ENCODE assay signal across 1 cellular context in genomic region chr17:47275245-47275984, GRCh38.
A peak's percentile ranks its signal among the peaks of the same experiment; 100 is the strongest.
TF ChIP-seq lines count a peak whose summit lies in the region.

No MANE protein-coding gene starts in this region.

TF ChIP-seq in K562, 482 proteins besides CTCF, POLR2A, EP300 and RAD21 (continued from another document and continues in another):
- no peak for TF ChIP-seq DEAF1 (CRISPR knock-in tag; IDR thresholded peaks at IDR 0.05)
- TF ChIP-seq ZNF324 (CRISPR knock-in tag; IDR thresholded peaks at IDR 0.05), result no peak
- no peak for TF ChIP-seq ATF7 (IDR thresholded peaks at IDR 0.05)
- peak; percentile 67 for TF ChIP-seq CBFA2T3 (IDR thresholded peaks at IDR 0.05)
- TF ChIP-seq CEBPG (CRISPR knock-in tag; IDR thresholded peaks at IDR 0.05), result no peak
- no peak for TF ChIP-seq CEBPG (tag; conservative IDR thresholded peaks at IDR 0.05 in 1 of 2, IDR thresholded peaks at IDR 0.05 in 1 of 2)
- peak; percentile 63 for TF ChIP-seq EGR1 (conservative IDR thresholded peaks at IDR 0.05)
- TF ChIP-seq ZNF133 (CRISPR knock-in tag; IDR thresholded peaks at IDR 0.05), result no peak
- TF ChIP-seq E2F5 (CRISPR knock-in tag; IDR thresholded peaks at IDR 0.05), result no peak
- TF ChIP-seq FOXJ2 (tag; IDR thresholded peaks at IDR 0.05), result peak; percentile 27; the same call in 1 of the 2 replicates
- TF ChIP-seq ATF1 (CRISPR knock-in tag; IDR thresholded peaks at IDR 0.05), result no peak
- no peak; the same call in 1 of the 2 replicates for TF ChIP-seq ATF1 (tag; IDR thresholded peaks at IDR 0.05)
- TF ChIP-seq MAFK (IDR thresholded peaks at IDR 0.05; ENCODE audit: low read length), result 0 out of 2 replicates have a peak, but pooled peaks have one; percentile 28
- TF ChIP-seq SMARCA5 (IDR thresholded peaks at IDR 0.05), result peak; percentile 67; the same call in 1 of the 2 replicates
- no peak for TF ChIP-seq ASH1L (IDR thresholded peaks at IDR 0.05; ENCODE audit: borderline replicate concordance, low read depth, partially characterized antibody)
- TF ChIP-seq TEAD2 (tag; IDR thresholded peaks at IDR 0.05), result no peak
- no peak for TF ChIP-seq ETV1 (tag; conservative IDR thresholded peaks at IDR 0.05; ENCODE audit: low read depth)
- peak; percentile 54; the same call in 1 of the 2 replicates for TF ChIP-seq HLTF (IDR thresholded peaks at IDR 0.05)
- TF ChIP-seq PHF8 (IDR thresholded peaks at IDR 0.05; ENCODE audit: borderline replicate concordance, low read length), result peak; percentile 39; the same call in 1 of the 2 replicates
- no peak for TF ChIP-seq HES1 (IDR thresholded peaks at IDR 0.05; ENCODE audit: low read depth)
- TF ChIP-seq ESRRB (CRISPR knock-in tag; IDR thresholded peaks at IDR 0.05; ENCODE audit: borderline replicate concordance), result no peak
- no peak for TF ChIP-seq SIN3B (IDR thresholded peaks at IDR 0.05; ENCODE audit: low read depth)
- no peak for TF ChIP-seq ILF3 (IDR thresholded peaks at IDR 0.05; ENCODE audit: borderline replicate concordance)
- peak; percentile 82 for TF ChIP-seq ZNF316 (IDR thresholded peaks at IDR 0.05)
- no peak for TF ChIP-seq CAMTA2 (CRISPR knock-in tag; conservative IDR thresholded peaks at IDR 0.05)
- TF ChIP-seq FOSL1 (tag; conservative IDR thresholded peaks at IDR 0.05), result peak; percentile 92
- peak; percentile 64 for TF ChIP-seq L3MBTL2 (IDR thresholded peaks at IDR 0.05)
- TF ChIP-seq E2F3 (CRISPR knock-in tag; IDR thresholded peaks at IDR 0.05), result no peak
- TF ChIP-seq ZNF23 (CRISPR knock-in tag; IDR thresholded peaks at IDR 0.05), result no peak
- peak; percentile 54 for TF ChIP-seq KDM5B (IDR thresholded peaks at IDR 0.05; ENCODE audit: insufficient replicate concordance, low read depth, low read length)
- peak; percentile 61; the same call in 1 of the 2 replicates for TF ChIP-seq JUND (IDR thresholded peaks at IDR 0.05; ENCODE audit: borderline replicate concordance, low read depth, low read length)
- TF ChIP-seq JUND (tag; IDR thresholded peaks at IDR 0.05; ENCODE audit: borderline replicate concordance, low read depth, low read length), result peak; percentile 50; the same call in 1 of the 3 replicates
- no peak for TF ChIP-seq EHMT2 (IDR thresholded peaks at IDR 0.05)
- peak; percentile 26; the same call in 1 of the 2 replicates for TF ChIP-seq ZNF766 (CRISPR knock-in tag; conservative IDR thresholded peaks at IDR 0.05)
- 0 out of 2 replicates have a peak, but pooled peaks have one; percentile 42 for TF ChIP-seq ZFX (CRISPR knock-in tag; IDR thresholded peaks at IDR 0.05)
- TF ChIP-seq CBX2 (IDR thresholded peaks at IDR 0.05; ENCODE audit: insufficient read depth, low read length, poor library complexity, severe bottlenecking), result no peak
- TF ChIP-seq KDM2B (CRISPR knock-in tag; IDR thresholded peaks at IDR 0.05), result no peak
- peak; percentile 32 for TF ChIP-seq ZFP36 (IDR thresholded peaks at IDR 0.05; ENCODE audit: low read depth, low read length, partially characterized antibody)
- no peak for TF ChIP-seq ZNF551 (CRISPR knock-in tag; IDR thresholded peaks at IDR 0.05)
- TF ChIP-seq TFAP4 (CRISPR knock-in tag; IDR thresholded peaks at IDR 0.05; ENCODE audit: borderline replicate concordance), result peak; percentile 56; the same call in 1 of the 2 replicates
- TF ChIP-seq XRCC3 (IDR thresholded peaks at IDR 0.05), result no peak
- no peak for TF ChIP-seq HIVEP1 (CRISPR knock-in tag; IDR thresholded peaks at IDR 0.05)
- TF ChIP-seq NCOA6 (IDR thresholded peaks at IDR 0.05), result no peak
- TF ChIP-seq NONO (IDR thresholded peaks at IDR 0.05; ENCODE audit: low read depth in 2 of 2, low read length in 1 of 2), result no peak
- no peak for TF ChIP-seq NFIC (IDR thresholded peaks at IDR 0.05)
- no peak for TF ChIP-seq ZNF449 (CRISPR knock-in tag; IDR thresholded peaks at IDR 0.05)
- no peak for TF ChIP-seq TCF7 (IDR thresholded peaks at IDR 0.05; ENCODE audit: borderline replicate concordance)
- TF ChIP-seq ZNF280A (IDR thresholded peaks at IDR 0.05; ENCODE audit: low read depth, partially characterized antibody), result no peak
- TF ChIP-seq KLF16 (IDR thresholded peaks at IDR 0.05), result no peak
- 0 out of 2 replicates have a peak, but pooled peaks have one; percentile 10 for TF ChIP-seq TAL1 (IDR thresholded peaks at IDR 0.05)
- no peak for TF ChIP-seq ZNF584 (CRISPR knock-in tag; IDR thresholded peaks at IDR 0.05; ENCODE audit: low read depth)
- no peak for TF ChIP-seq ZBTB5 (IDR thresholded peaks at IDR 0.05)
- TF ChIP-seq ERF (CRISPR knock-in tag; IDR thresholded peaks at IDR 0.05), result peak; percentile 36; the same call in 1 of the 2 replicates
- no peak for TF ChIP-seq CREBBP (IDR thresholded peaks at IDR 0.05; ENCODE audit: low read depth, low read length)
- no peak for TF ChIP-seq BRCA1 (IDR thresholded peaks at IDR 0.05)
- TF ChIP-seq BRCA1 (CRISPR knock-in tag; IDR thresholded peaks at IDR 0.05), result no peak
- TF ChIP-seq NFE2L1 (tag; IDR thresholded peaks at IDR 0.05; ENCODE audit: borderline replicate concordance, low read depth), result no peak
- TF ChIP-seq CXXC5 (CRISPR knock-in tag; IDR thresholded peaks at IDR 0.05), result peak; percentile 54; the same call in 1 of the 2 replicates
- TF ChIP-seq TSHZ1 (CRISPR knock-in tag; IDR thresholded peaks at IDR 0.05), result no peak
- no peak for TF ChIP-seq ZNF174 (CRISPR knock-in tag; IDR thresholded peaks at IDR 0.05)
- TF ChIP-seq ATF3 (IDR thresholded peaks at IDR 0.05), result peak; percentile 79
- TF ChIP-seq ATF3 (CRISPR knock-in tag; conservative IDR thresholded peaks at IDR 0.05), result no peak
- no peak for TF ChIP-seq HMG20B (CRISPR knock-in tag; IDR thresholded peaks at IDR 0.05)
- TF ChIP-seq SRSF3 (IDR thresholded peaks at IDR 0.05; ENCODE audit: insufficient read depth, low read length), result no peak
